Comparison of ENCODE assay signal across 17 cellular contexts in genomic region chr10:124998624-124999291, GRCh38. TPM values are rescaled to one million over a fixed set of nuclear protein-coding genes. Genes with fewer than 3 reads are reported as not detected.
A peak's percentile ranks its signal among the peaks of the same experiment; 100 is the strongest.
DNase-seq lines count a peak whose midpoint lies in the region; ATAC-seq, FAIRE-seq and TF ChIP-seq lines count a peak whose summit lies in the region.
"Had no signal": no experiment of that assay in that cellular context is flagged by ENCODE, and none has a peak within 500 bp of the region (broad histone marks: within the 10 kb centered on the region; RNA-seq: fewer than 3 reads in every experiment).

No MANE protein-coding gene starts in this region.

- WGBS in liver: 85% methylated on average over 16 of the region's 16 CpGs
- 56% methylated on average over 11 of the region's 16 CpGs for WGBS in HepG2 (ENCODE audit: low lambda C conversion rate)
- 83 to 88% methylated on average over 16 of the region's 16 CpGs for WGBS in sigmoid colon, 2 donors

- no peak overlapping the region for H2AFZ ChIP-seq in HepG2 (ENCODE audit: low read length)

- H3K9me3 ChIP-seq in liver (ENCODE audit: control insufficient read depth in 4 of 4, low read length in 3 of 4) (no peaks in the 10 kb centered on the region), HepG2 (ENCODE audit: low read length) (no peaks in the 10 kb centered on the region), sigmoid colon (no peaks in the 10 kb centered on the region)
- H3K9me3 ChIP-seq: BLaER1 had no signal

- H3K27ac Mint-ChIP-seq in activated CD4-positive, alpha-beta T cell treated with anti-CD3 and anti-CD28 coated beads, Interleukin-2, amount 10 ng/mL, durations not matched to agents 24 days and 14 days: no peak overlapping the region
- H3K27ac Mint-ChIP-seq: natural killer cell treated with Interleukin-12 subunit alpha and Interleukin-12 subunit beta and Interleukin-15 and Interleukin-18, amount 100 ng/mL, for 72 hours had no signal

- intact Hi-C loops in HepG2 (cut with micrococcal nuclease; ENCODE audit: unreplicated experiment) (no loop called here), head of caudate nucleus (cut with DNase I) (loop anchor here (5.0 to 10.0 kb wide), 2 partner anchors 84 to 154 kb away; no protein-coding TSS in a partner anchor), sigmoid colon (cut with DNase I) (no loop called here)
- intact Hi-C loops in activated CD4-positive, alpha-beta T cell treated with anti-CD3 and anti-CD28 coated beads, Interleukin-2, amount 10 ng/mL, durations not matched to agents 24 days and 14 days (cut with micrococcal nuclease): no loop called here

- TF ChIP-seq EP300 in HepG2 (IDR thresholded peaks at IDR 0.05; ENCODE audit: low read depth in 2 of 2, low read length in 2 of 2) (no peak), HepG2 (CRISPR knock-in tag; IDR thresholded peaks at IDR 0.05; ENCODE audit: borderline replicate concordance) (no peak), sigmoid colon (IDR thresholded peaks at IDR 0.05) (no peak)

- H3K27ac ChIP-seq in liver (ENCODE audit: low read depth in 1 of 2, low read length in 2 of 2) (peak overlapping the region in 1 of 2 donors; percentile 18), HepG2 (ENCODE audit: extremely low read length, insufficient read depth, low read length) (no peak overlapping the region), sigmoid colon (peak overlapping the region; percentile 39 to 72 (median 68))
- H3K27ac ChIP-seq: BLaER1 had no signal

- TF ChIP-seq RAD21 in liver (IDR thresholded peaks at IDR 0.05): no peak
- TF ChIP-seq RAD21 in HepG2 (CRISPR knock-in tag; IDR thresholded peaks at IDR 0.05): no peak

- BruUV-seq in HepG2 (replicated peaks; lab: Mats Ljungman, UMichigan): no TSS peak

- no peaks in the 10 kb centered on the region for H3K79me2 ChIP-seq in HepG2 (ENCODE audit: insufficient read depth, low read length)

- no peak for DNase-seq in HepG2 (ENCODE audit: low spot score)
- peak in 22 of 42 donors; percentile 1 to 37 (median 12) for DNase-seq in head of caudate nucleus
- DNase-seq in sigmoid colon: no peak
- no peak for DNase-seq in D341Med (ENCODE audit: low spot score)
- no peak for DNase-seq in activated CD4-positive, alpha-beta T cell treated with anti-CD3 and anti-CD28 coated beads, Interleukin-2, amount 10 ng/mL, durations not matched to agents 24 days and 14 days
- DNase-seq: activated CD4-positive, alpha-beta T cell treated with anti-CD3 and anti-CD28 coated beads, Interleukin-2, amount 50 U/mL, for 4 hours; activated naive CD4-positive, alpha-beta T cell treated with anti-CD3 and anti-CD28 coated beads, Interleukin-2, amount 50 U/mL, for 16 hours; DND-41; NCI-H226 had no signal

- H3K36me3 ChIP-seq in liver (ENCODE audit: control insufficient read depth in 4 of 4, insufficient read depth in 3 of 4, low read depth in 1 of 4, low read length in 3 of 4) (peaks cover 0 to 6% (median 0%) of the 10 kb centered on the region in 4 donors), HepG2 (replicated peaks in 1 of 2; ENCODE audit: control insufficient read depth in 1 of 2, insufficient read depth in 2 of 2, low read length in 2 of 2) (no peaks in the 10 kb centered on the region), sigmoid colon (peaks cover 29 to 58% (median 51%) of the 10 kb centered on the region in 4 donors)

- no peaks in the 10 kb centered on the region for H4K20me1 ChIP-seq in HepG2 (ENCODE audit: insufficient read depth, low read length)

- no peak overlapping the region for H3K4me3 ChIP-seq in liver (ENCODE audit: low read depth in 1 of 3, low read length in 3 of 3)
- H3K4me3 ChIP-seq in HepG2 (replicated peaks in 1 of 3; ENCODE audit: insufficient read depth in 1 of 3, low read depth in 2 of 3, low read length in 3 of 3): no peak overlapping the region
- H3K4me3 ChIP-seq in sigmoid colon: no peak overlapping the region
- H3K4me3 ChIP-seq: BLaER1, GM12878 had no signal

- H3K4me3 Mint-ChIP-seq in activated CD4-positive, alpha-beta T cell treated with anti-CD3 and anti-CD28 coated beads, Interleukin-2, amount 10 ng/mL, durations not matched to agents 24 days and 14 days: no peak overlapping the region
- H3K4me3 Mint-ChIP-seq: natural killer cell treated with Interleukin-12 subunit alpha and Interleukin-12 subunit beta and Interleukin-15 and Interleukin-18, amount 100 ng/mL, for 72 hours had no signal

- POLR2A ChIA-PET in HepG2 (lab: Yijun Ruan, JAX): no interaction called here

- H3K9me3 Mint-ChIP-seq in activated CD4-positive, alpha-beta T cell treated with anti-CD3 and anti-CD28 coated beads, Interleukin-2, amount 10 ng/mL, durations not matched to agents 24 days and 14 days: no peaks in the 10 kb centered on the region
- H3K9me3 Mint-ChIP-seq: natural killer cell treated with Interleukin-12 subunit alpha and Interleukin-12 subunit beta and Interleukin-15 and Interleukin-18, amount 100 ng/mL, for 72 hours had no signal

- H3K4me1 Mint-ChIP-seq in activated CD4-positive, alpha-beta T cell treated with anti-CD3 and anti-CD28 coated beads, Interleukin-2, amount 10 ng/mL, durations not matched to agents 24 days and 14 days: no peaks in the 10 kb centered on the region

- in situ Hi-C loops in HepG2 (cut with HindIII; ENCODE audit: extremely low pct_ligation_motif_present, low pct_unique_long_range_greater_than_20kb): no loop called here

- no peak overlapping the region for H3K9ac ChIP-seq in liver (ENCODE audit: low read depth in 1 of 2, low read length in 2 of 2)
- H3K9ac ChIP-seq in HepG2 (ENCODE audit: insufficient read depth, low read depth, low read length): no peak overlapping the region
- H3K9ac ChIP-seq: BLaER1 had no signal

- ATAC-seq in HepG2 (no peak), GM19455 (IDR thresholded peaks at IDR 0.05; ENCODE audit: unreplicated experiment) (no peak), HG03378 (IDR thresholded peaks at IDR 0.05; ENCODE audit: unreplicated experiment) (no peak)
- ATAC-seq: GM12878; natural killer cell treated with Interleukin-12 subunit alpha and Interleukin-12 subunit beta and Interleukin-15 and Interleukin-18, amount 100 ng/mL, for 72 hours had no signal

- H3K27me3 ChIP-seq in liver (ENCODE audit: control insufficient read depth in 4 of 4, insufficient read depth in 4 of 4, low read length in 3 of 4) (no peaks in the 10 kb centered on the region), HepG2 (ENCODE audit: control insufficient read depth in 1 of 2, insufficient read depth in 2 of 2, low read length in 2 of 2) (peaks cover 8 to 60% of the 10 kb centered on the region in 2 experiments; a peak in 4 of 5 replicates), sigmoid colon (no peaks in the 10 kb centered on the region)
- H3K27me3 ChIP-seq: BLaER1 had no signal

- CTCF ChIA-PET in HepG2 (lab: Yijun Ruan, JAX; ENCODE audit: low intra/inter-chr PET ratio, low total read pairs): no interaction called here

- H3K4me1 ChIP-seq in liver (ENCODE audit: control insufficient read depth in 4 of 4, insufficient read depth in 4 of 4, low read length in 3 of 4) (peaks cover 0 to 3% (median 0%) of the 10 kb centered on the region in 4 donors), HepG2 (ENCODE audit: insufficient read depth, low read length) (peaks cover 18% of the 10 kb centered on the region), sigmoid colon (peaks cover 0 to 45% (median 35%) of the 10 kb centered on the region in 4 donors)

- no peaks in the 10 kb centered on the region for H3K36me3 Mint-ChIP-seq in activated CD4-positive, alpha-beta T cell treated with anti-CD3 and anti-CD28 coated beads, Interleukin-2, amount 10 ng/mL, durations not matched to agents 24 days and 14 days (ENCODE audit: low read depth)
- H3K36me3 Mint-ChIP-seq: natural killer cell treated with Interleukin-12 subunit alpha and Interleukin-12 subunit beta and Interleukin-15 and Interleukin-18, amount 100 ng/mL, for 72 hours had no signal

- TF ChIP-seq POLR2A in HepG2 (IDR thresholded peaks at IDR 0.05; ENCODE audit: insufficient read depth in 1 of 2, low read depth in 2 of 2, low read length in 2 of 2) (no peak), sigmoid colon (IDR thresholded peaks at IDR 0.05) (no peak)

- no peak for FAIRE-seq in HepG2 (lab: Jason Lieb, UNC)
- FAIRE-seq: GM12878, H1, islet of Langerhans had no signal

- H3K4me2 ChIP-seq in HepG2 (ENCODE audit: low read depth, low read length): no peak overlapping the region
- H3K4me2 ChIP-seq: BLaER1 had no signal

- TF ChIP-seq CTCF in liver (IDR thresholded peaks at IDR 0.05; ENCODE audit: low read depth, low read length, missing input control) (no peak), HepG2 (CRISPR knock-in tag; IDR thresholded peaks at IDR 0.05) (no peak), sigmoid colon (IDR thresholded peaks at IDR 0.05) (no peak)

- H3K27me3 Mint-ChIP-seq in activated CD4-positive, alpha-beta T cell treated with anti-CD3 and anti-CD28 coated beads, Interleukin-2, amount 10 ng/mL, durations not matched to agents 24 days and 14 days: no peaks in the 10 kb centered on the region
- H3K27me3 Mint-ChIP-seq: natural killer cell treated with Interleukin-12 subunit alpha and Interleukin-12 subunit beta and Interleukin-15 and Interleukin-18, amount 100 ng/mL, for 72 hours had no signal

RNA-seq across cellular contexts. Expression of gene ZRANB1, which starts 56.8 kb away (rescaled TPM):
- total RNA-seq in liver (10 to 100 TPM; 21.2 to 32.5 TPM), HepG2 (2016; rRNA removed; fragmentation: Illumina TruSeq; extraction: Trizol) (19.6 and 20.7 TPM in 2 replicates), sigmoid colon (10 to 100 TPM; 38.0 to 49.0 (median 41.0) TPM)
- polyA plus RNA-seq in liver (1 to 10 TPM; 6.2 to 7.5 TPM), HepG2 (2011; rRNA removed) (9.6 and 10.3 TPM in 2 replicates), sigmoid colon (1 to 10 TPM; 6.7 to 9.6 (median 7.6) TPM)
- 38.1 and 44.9 TPM in 2 replicates for total RNA-seq in HepG2 (2016; cell fraction: cytosol; rRNA removed; fragmentation: Illumina TruSeq; extraction: Trizol; ENCODE audit: low read depth)
- total RNA-seq in HepG2 (2016; cell fraction: insoluble cytoplasmic fraction; rRNA removed; fragmentation: Illumina TruSeq; extraction: Trizol): 19.4 and 21.1 TPM in 2 replicates
- 26.2 and 28.8 TPM in 2 replicates for total RNA-seq in HepG2 (2016; cell fraction: membrane; rRNA removed; fragmentation: Illumina TruSeq; extraction: Trizol)
- total RNA-seq in HepG2 (2016; cell fraction: nucleus; rRNA removed; fragmentation: Illumina TruSeq; extraction: Trizol): 22.1 and 22.3 TPM in 2 replicates
- 5.2 and 8.8 TPM in 2 replicates for polyA plus RNA-seq in HepG2 (2011; cell fraction: cytosol; rRNA removed)
- 4.3 and 5.7 TPM in 2 replicates for polyA plus RNA-seq in HepG2 (2011; cell fraction: nucleus; rRNA removed)
- polyA plus RNA-seq in HepG2 (2012): 13.8 and 15.9 TPM in 2 replicates
- 2.2 and 2.6 TPM in 2 replicates for polyA plus RNA-seq in HepG2 (2016; cell fraction: cytosol; fragmentation: Illumina TruSeq; extraction: Trizol; ENCODE audit: low read depth)
- 15.8 and 16.5 TPM in 2 replicates for polyA plus RNA-seq in HepG2 (2016; cell fraction: insoluble cytoplasmic fraction; fragmentation: Illumina TruSeq; extraction: Trizol; ENCODE audit: low read depth)
- 7.6 and 8.4 TPM in 2 replicates for polyA plus RNA-seq in HepG2 (2016; cell fraction: membrane; fragmentation: Illumina TruSeq; extraction: Trizol; ENCODE audit: low read depth)
- polyA plus RNA-seq in HepG2 (2016; cell fraction: nucleus; fragmentation: Illumina TruSeq; extraction: Trizol; ENCODE audit: insufficient read depth, low read depth): 18.8 and 21.5 TPM in 2 replicates
- polyA minus RNA-seq in HepG2 (2011; rRNA and poly(A)+ RNA removed; ENCODE audit: low replicate concordance): 14.9 and 19.7 TPM in 2 replicates
- polyA minus RNA-seq in HepG2 (2011; cell fraction: cytosol; rRNA and poly(A)+ RNA removed): 15.5 and 21.6 TPM in 2 replicates
- 30.3 and 31.8 TPM in 2 replicates for polyA minus RNA-seq in HepG2 (2011; cell fraction: nucleus; rRNA and poly(A)+ RNA removed)
- 14.9 and 15.5 TPM in 2 replicates for total RNA-seq in activated CD4-positive, alpha-beta T cell treated with anti-CD3 and anti-CD28 coated beads, Interleukin-2, amount 10 ng/mL, durations not matched to agents 24 days and 14 days

Comparison
In these comparisons a context has a peak if more than half of its experiments do, and no peak if none do; other contexts are left out.
1. DNase-seq: peak in head of caudate nucleus (22 of 42); none in HepG2 (single experiment), sigmoid colon (single experiment), D341Med (single experiment) and activated CD4-positive, alpha-beta T cell treated with anti-CD3 and anti-CD28 coated beads, Interleukin-2, amount 10 ng/mL, durations not matched to agents 24 days and 14 days (single experiment).